ENCODE assay signal across 8 cellular contexts in genomic region chr17:2796164-2797140, GRCh38. TPM values are rescaled to one million over a fixed set of nuclear protein-coding genes. Genes with fewer than 3 reads are reported as not detected.
A peak's percentile ranks its signal among the peaks of the same experiment; 100 is the strongest.
DNase-seq lines count a peak whose midpoint lies in the region; ATAC-seq and TF ChIP-seq lines count a peak whose summit lies in the region.

Gene RAP1GAP2, plus strand, starts transcription at chr17:2796438. Its CDS starts 90 bp downstream, at chr17:2796528.

- H3K27me3 ChIP-seq in colonic mucosa (no peaks in the 10 kb centered on the region), upper lobe of left lung (no peaks in the 10 kb centered on the region)

- peak within 1 kb of the TSS; percentile 72 for H3K4me3 Mint-ChIP-seq in activated B cell treated with CpG ODN at 0.5 μM for 24 hours

- H3K4me3 ChIP-seq in colonic mucosa = peak within 1 kb of the TSS; percentile 32
- H3K4me3 ChIP-seq in upper lobe of left lung = peak within 1 kb of the TSS in 3 of 4 donors; percentile 35 to 51 (median 44)

- ATAC-seq in GM18505 (IDR thresholded peaks at IDR 0.05; ENCODE audit: unreplicated experiment) (no peak), activated B cell treated with CpG ODN at 0.5 μM for 24 hours (ENCODE audit: low read depth) (peak; percentile 75), upper lobe of left lung (ENCODE audit: low FRiP score in 2 of 2) (peak; percentile 85 to 89), HG03457 (IDR thresholded peaks at IDR 0.05; ENCODE audit: unreplicated experiment) (no peak), GM21576 (IDR thresholded peaks at IDR 0.05; ENCODE audit: unreplicated experiment) (no peak)

- intact Hi-C loops in activated B cell treated with CpG ODN at 0.5 μM for 24 hours (cut with micrococcal nuclease) = loop anchor here (1.0 kb wide), 1 partner anchor 18 kb away; no protein-coding TSS in a partner anchor
- intact Hi-C loops in colonic mucosa (cut with DNase I) = no loop called here

- TF ChIP-seq POLR2A in GM18505 (IDR thresholded peaks at IDR 0.05; ENCODE audit: borderline replicate concordance, extremely low read depth, insufficient read depth, insufficient read length) = peak; percentile 34
- no peak for TF ChIP-seq POLR2A in upper lobe of left lung (IDR thresholded peaks at IDR 0.05)

- no peaks in the 10 kb centered on the region for H3K36me3 ChIP-seq in colonic mucosa
- H3K36me3 ChIP-seq in upper lobe of left lung = no peaks in the 10 kb centered on the region

- POLR2A ChIA-PET in activated B cell treated with CpG ODN at 0.5 μM for 24 hours (lab: Charles Lee) = interaction anchor here (0.5 to 2.0 kb wide), 5 partner anchors 16 to 340 kb away, joined by 3 to 13 read pairs (median 5); no protein-coding TSS in a partner anchor

- H3K9me3 ChIP-seq in colonic mucosa = no peaks in the 10 kb centered on the region
- H3K9me3 ChIP-seq in upper lobe of left lung = no peaks in the 10 kb centered on the region

- 52 to 81% methylated on average over 14 to 28 of the region's 39 CpGs for WGBS in upper lobe of left lung, 2 donors

- peak within 1 kb of the TSS; percentile 51 to 61 for H3K9ac ChIP-seq in colonic mucosa (ENCODE audit: low read depth in 2 of 2, low read length in 2 of 2)

- peaks cover 77% of the 10 kb centered on the region for H3K4me1 Mint-ChIP-seq in activated B cell treated with CpG ODN at 0.5 μM for 24 hours

- no peaks in the 10 kb centered on the region for H3K27me3 Mint-ChIP-seq in activated B cell treated with CpG ODN at 0.5 μM for 24 hours

- peak; percentile 46 for DNase-seq in activated B cell treated with CpG ODN at 0.5 μM for 24 hours
- peak; percentile 84 for DNase-seq in colonic mucosa
- peak; percentile 46 for DNase-seq in occipital lobe (lab: John Stamatoyannopoulos, UW)
- peak; percentile 87 to 89 for DNase-seq in upper lobe of left lung
- DNase-seq in germinal center (ENCODE audit: low spot score) = no peak

- H3K27ac ChIP-seq in colonic mucosa (peak within 1 kb of the TSS; percentile 8), upper lobe of left lung (peak within 1 kb of the TSS in 3 of 4 donors; percentile 24 to 72 (median 61))

- CTCF ChIA-PET in activated B cell treated with CpG ODN at 0.5 μM for 24 hours (lab: Charles Lee) = interaction anchor here (1.0 to 1.6 kb wide), 3 partner anchors 10 to 18 kb away, joined by 3 to 9 read pairs (median 8); no protein-coding TSS in a partner anchor

- TF ChIP-seq EP300 in upper lobe of left lung (IDR thresholded peaks at IDR 0.05) = no peak

- TF ChIP-seq CTCF in activated B cell treated with CpG ODN at 0.5 μM for 24 hours (IDR thresholded peaks at IDR 0.05) = no peak
- no peak for TF ChIP-seq CTCF in colonic mucosa (IDR thresholded peaks at IDR 0.05)
- peak in 1 of 6 experiments; percentile 9 for TF ChIP-seq CTCF in upper lobe of left lung (IDR thresholded peaks at IDR 0.05)

- peaks cover 7% of the 10 kb centered on the region for H3K36me3 Mint-ChIP-seq in activated B cell treated with CpG ODN at 0.5 μM for 24 hours (ENCODE audit: low read depth)

- H3K27ac Mint-ChIP-seq in activated B cell treated with CpG ODN at 0.5 μM for 24 hours = peak within 1 kb of the TSS; percentile 20

- H3K4me1 ChIP-seq in colonic mucosa (peaks cover 10% of the 10 kb centered on the region), upper lobe of left lung (peaks cover 0 to 13% (median 8%) of the 10 kb centered on the region in 4 donors)

- H3K9me3 Mint-ChIP-seq in activated B cell treated with CpG ODN at 0.5 μM for 24 hours = no peaks in the 10 kb centered on the region

RNA-seq across cellular contexts. Expression of gene RAP1GAP2, which starts in this region (rescaled TPM):
- total RNA-seq in activated B cell treated with CpG ODN at 0.5 μM for 24 hours (2.5 and 2.6 TPM in 2 replicates), colonic mucosa (10 to 100 TPM; 45.2 to 45.4 TPM), occipital lobe (29.3 TPM), upper lobe of left lung (10 to 100 TPM in 5 of 6 donors, 1 to 10 TPM in 1; 6.3 to 19.4 (median 13.6) TPM)

Comparison
In these comparisons a context has a peak if more than half of its experiments do, and no peak if none do; other contexts are left out.
1. ATAC-seq: peak in activated B cell treated with CpG ODN at 0.5 μM for 24 hours (single experiment) and upper lobe of left lung (2 of 2); none in GM18505 (single experiment), HG03457 (single experiment) and GM21576 (single experiment).